ENCODE assay signal across 8 cellular contexts in the genomic region with DNA sequence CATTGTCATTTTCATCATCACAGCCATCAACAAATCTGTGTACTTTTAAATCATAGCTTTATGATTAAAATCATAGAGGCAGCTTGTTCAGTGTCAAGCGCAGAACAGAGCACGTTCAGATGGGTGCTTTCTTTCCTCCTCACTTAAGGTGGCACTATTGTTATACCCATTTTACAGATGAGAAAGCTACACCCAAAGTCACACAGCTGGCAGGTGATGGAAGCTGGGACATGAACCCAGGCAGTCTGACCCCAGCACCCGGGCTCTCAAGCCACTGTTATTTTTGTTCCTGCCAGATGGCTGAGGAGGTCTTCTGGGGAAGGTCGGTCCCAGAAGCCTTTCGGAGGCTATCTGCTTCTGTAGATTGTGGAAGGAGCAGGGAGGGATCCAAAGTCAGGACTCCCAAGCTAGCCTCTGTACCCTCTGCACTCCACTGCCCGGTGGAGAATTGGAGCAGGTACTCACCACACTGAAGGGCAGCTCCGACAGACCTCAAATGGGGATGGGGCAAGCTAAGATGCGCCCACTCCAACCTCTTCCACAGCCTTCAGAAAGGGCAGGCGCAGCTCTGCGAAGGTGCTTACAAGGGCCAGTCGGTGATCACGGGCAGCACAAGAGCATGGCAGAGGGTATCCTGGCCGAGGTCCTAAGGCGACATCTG. TPM values are rescaled to one million over a fixed set of nuclear protein-coding genes. Genes with fewer than 3 reads are reported as not detected.
A peak's percentile ranks its signal among the peaks of the same experiment; 100 is the strongest.
DNase-seq lines count a peak whose midpoint lies in the region; ATAC-seq and TF ChIP-seq lines count a peak whose summit lies in the region.

No MANE protein-coding gene starts in this region.

- DNase-seq in Peyer's patch (no peak), endothelial cell (ENCODE audit: low spot score) (no peak), NCI-H345 (lab: John Stamatoyannopoulos, UW) (no peak), NK-92 (lab: John Stamatoyannopoulos, UW; ENCODE audit: unreplicated experiment) (no peak), NCI-H2081 (lab: John Stamatoyannopoulos, UW) (no peak)
- DNase-seq in naive thymus-derived CD8-positive, alpha-beta T cell, result peak in 1 of 10 donors; percentile 17

- H3K27ac ChIP-seq in Peyer's patch, result peak overlapping the region; percentile 83 to 97 (median 88)

- no peaks in the 10 kb centered on the region for H3K9me3 ChIP-seq in Peyer's patch

- H3K4me1 ChIP-seq in Peyer's patch, result peaks cover 0 to 57% (median 5%) of the 10 kb centered on the region in 4 donors

- H3K27me3 Mint-ChIP-seq in endothelial cell (ENCODE audit: unreplicated experiment), result peaks cover 6% of the 10 kb centered on the region
- no peaks in the 10 kb centered on the region for H3K27me3 Mint-ChIP-seq in naive thymus-derived CD8-positive, alpha-beta T cell

- POLR2A ChIA-PET in naive thymus-derived CD8-positive, alpha-beta T cell (lab: Charles Lee), result interaction anchor here (0.8 to 2.8 kb wide), 15 partner anchors 8 to 448 kb away, joined by 3 to 31 read pairs (median 4); partner anchors contain the start of genes MARVELD1, R3HCC1L, UBTD1 and ZFYVE27

- H3K4me3 ChIP-seq in Peyer's patch, result peak overlapping the region; percentile 55 to 92 (median 80)

- H3K4me1 Mint-ChIP-seq in endothelial cell (ENCODE audit: unreplicated experiment), result peaks cover 17% of the 10 kb centered on the region
- H3K4me1 Mint-ChIP-seq in naive thymus-derived CD8-positive, alpha-beta T cell, result peaks cover 8 to 33% (median 24%) of the 10 kb centered on the region in 4 donors

- H3K27ac Mint-ChIP-seq in endothelial cell (ENCODE audit: unreplicated experiment), result no peak overlapping the region
- peak overlapping the region in 9 of 10 donors; percentile 32 to 95 (median 93) for H3K27ac Mint-ChIP-seq in naive thymus-derived CD8-positive, alpha-beta T cell

- H3K9me3 Mint-ChIP-seq in endothelial cell (ENCODE audit: unreplicated experiment), result no peaks in the 10 kb centered on the region
- H3K9me3 Mint-ChIP-seq in naive thymus-derived CD8-positive, alpha-beta T cell, result no peaks in the 10 kb centered on the region

- H3K27me3 ChIP-seq in Peyer's patch, result no peaks in the 10 kb centered on the region

- H3K4me3 Mint-ChIP-seq in endothelial cell (ENCODE audit: unreplicated experiment), result peak overlapping the region; percentile 84
- peak overlapping the region; percentile 83 to 94 (median 88) for H3K4me3 Mint-ChIP-seq in naive thymus-derived CD8-positive, alpha-beta T cell

- H3K36me3 ChIP-seq in Peyer's patch, result no peaks in the 10 kb centered on the region

- no peaks in the 10 kb centered on the region for H3K36me3 Mint-ChIP-seq in endothelial cell (ENCODE audit: low read depth, unreplicated experiment)
- no peaks in the 10 kb centered on the region for H3K36me3 Mint-ChIP-seq in naive thymus-derived CD8-positive, alpha-beta T cell

- peak in 1 of 6 experiments; percentile 5 for TF ChIP-seq CTCF in Peyer's patch (IDR thresholded peaks at IDR 0.05)
- no peak for TF ChIP-seq CTCF in endothelial cell (IDR thresholded peaks at IDR 0.05; ENCODE audit: unreplicated experiment)

- ATAC-seq in GM21528 (IDR thresholded peaks at IDR 0.05; ENCODE audit: low FRiP score, unreplicated experiment), result peak; percentile 15
- ATAC-seq in naive thymus-derived CD8-positive, alpha-beta T cell, result no peak
- no peak for ATAC-seq in HG02763 (IDR thresholded peaks at IDR 0.05; ENCODE audit: unreplicated experiment)

- no peak for TF ChIP-seq POLR2A in Peyer's patch (IDR thresholded peaks at IDR 0.05)

RNA-seq across cellular contexts. Expression of gene AVPI1, which starts 0.6 kb away (rescaled TPM):
- 10 to 100 TPM; 15.7 to 66.5 (median 47.4) TPM for total RNA-seq in Peyer's patch
- total RNA-seq in endothelial cell (ENCODE audit: unreplicated experiment), result 0.67 TPM
- total RNA-seq in naive thymus-derived CD8-positive, alpha-beta T cell, result 1 to 10 TPM; 2.9 to 3.1 TPM
- polyA plus RNA-seq in naive thymus-derived CD8-positive, alpha-beta T cell, result 1 to 10 TPM; 2.2 to 3.8 (median 3.2) TPM

RNA-seq across cellular contexts. Expression of gene MARVELD1, which starts 27.1 kb away (rescaled TPM):
- total RNA-seq in Peyer's patch (10 to 100 TPM in 1 of 4 donors, 1 to 10 TPM in 3; 3.5 to 10.3 (median 7.1) TPM), endothelial cell (ENCODE audit: unreplicated experiment) (21.0 TPM)
- total RNA-seq in naive thymus-derived CD8-positive, alpha-beta T cell, result 1 to 10 TPM; 1.1 to 2.0 TPM
- polyA plus RNA-seq in naive thymus-derived CD8-positive, alpha-beta T cell, result under 1 TPM; 0.06 to 0.30 (median 0.27) TPM

RNA-seq across cellular contexts. Expression of gene PI4K2A, which starts 46.0 kb away (rescaled TPM):
- 10 to 100 TPM; 11.6 to 23.5 (median 19.4) TPM for total RNA-seq in Peyer's patch
- total RNA-seq in endothelial cell (ENCODE audit: unreplicated experiment), result 35.4 TPM
- 1 to 10 TPM; 8.8 to 9.4 TPM for total RNA-seq in naive thymus-derived CD8-positive, alpha-beta T cell
- 1 to 10 TPM; 6.5 to 8.9 (median 8.3) TPM for polyA plus RNA-seq in naive thymus-derived CD8-positive, alpha-beta T cell

RNA-seq across cellular contexts. Expression of gene ZFYVE27, which starts 50.5 kb away (rescaled TPM):
- total RNA-seq in Peyer's patch (100 to 1,000 TPM in 1 of 4 donors, 10 to 100 TPM in 3; 61.1 to 121 (median 89.3) TPM), endothelial cell (ENCODE audit: unreplicated experiment) (19.2 TPM)
- total RNA-seq in naive thymus-derived CD8-positive, alpha-beta T cell, result 10 to 100 TPM; 60.7 to 64.4 TPM
- 10 to 100 TPM; 29.1 to 37.9 (median 34.1) TPM for polyA plus RNA-seq in naive thymus-derived CD8-positive, alpha-beta T cell

RNA-seq across cellular contexts. Expression of gene MORN4, which starts 53.1 kb away (rescaled TPM):
- 1 to 10 TPM in 1 of 4 donors, under 1 TPM in 2, not detected in 1; 0.35 to 1.4 (median 0.54) TPM for total RNA-seq in Peyer's patch
- 10.9 TPM for total RNA-seq in endothelial cell (ENCODE audit: unreplicated experiment)
- 1 to 10 TPM; 1.6 to 3.1 TPM for total RNA-seq in naive thymus-derived CD8-positive, alpha-beta T cell
- 1 to 10 TPM; 1.9 to 6.2 (median 4.6) TPM for polyA plus RNA-seq in naive thymus-derived CD8-positive, alpha-beta T cell

Comparison
In these comparisons a context has a peak if more than half of its experiments do, and no peak if none do; other contexts are left out.
1. RNA of gene AVPI1, which starts 0.6 kb away (total RNA-seq): 15.7 to 66.5 TPM in Peyer's patch; 2.9 to 3.1 TPM in naive thymus-derived CD8-positive, alpha-beta T cell and 0.67 TPM in endothelial cell (single experiment); every median in the first group is over 4 times any median in the second.